Comparison of ENCODE assay signal across 18 cellular contexts in the genomic region with DNA sequence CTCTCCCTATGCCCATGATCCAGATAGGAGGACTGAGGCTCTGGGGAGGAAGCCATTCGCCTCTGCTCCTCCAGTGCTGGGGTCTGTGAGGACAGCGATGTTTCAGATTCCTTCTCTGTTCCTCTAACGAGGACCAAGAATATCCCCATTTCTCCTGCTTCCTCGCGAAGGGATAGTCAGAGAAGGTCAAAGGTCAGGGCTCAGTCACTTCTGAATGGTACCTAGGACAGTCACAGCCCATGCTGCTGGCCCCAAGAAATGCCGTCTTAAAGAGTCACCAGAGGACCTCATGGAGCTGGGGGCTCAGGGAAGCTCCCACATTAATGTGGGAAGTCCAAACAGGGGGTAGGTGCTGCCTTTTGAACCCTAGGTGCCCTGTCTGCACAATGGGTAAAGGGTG. TPM values are rescaled to one million over a fixed set of nuclear protein-coding genes. Genes with fewer than 3 reads are reported as not detected.
DNase-seq lines count a peak whose midpoint lies in the region; FAIRE-seq and TF ChIP-seq lines count a peak whose summit lies in the region.
"Had no signal": no experiment of that assay in that cellular context is flagged by ENCODE, and none has a peak within 500 bp of the region (broad histone marks: within the 10 kb centered on the region; RNA-seq: fewer than 3 reads in every experiment).

No MANE protein-coding gene starts in this region.

- H2BK15ac ChIP-seq in mesendoderm (replicated peaks; ENCODE audit: low read depth): no peak overlapping the region

- peak overlapping the region; percentile 83 for H3K27ac Mint-ChIP-seq in astrocyte (ENCODE audit: unreplicated experiment)
- H3K27ac Mint-ChIP-seq in activated naive CD4-positive, alpha-beta T cell treated with anti-CD3 and anti-CD28 coated beads, Interleukin-2, amount 10 ng/mL, durations not matched to agents 7 days and 5 days: no peak overlapping the region
- H3K27ac Mint-ChIP-seq: stimulated activated effector memory CD8-positive, alpha-beta T cell treated with anti-CD3 and anti-CD28 coated beads, Interleukin-12 subunit alpha, Interleukin-12 subunit beta, amount 100 ng/mL, for 72 hours had no signal

- H3K27ac ChIP-seq in ACC112 (ENCODE audit: low read depth, low read length) (peak overlapping the region; percentile 79; the same call in 1 of the 2 replicates), astrocyte (ENCODE audit: low read depth, low read length) (peak overlapping the region; percentile 85), layer of hippocampus (ENCODE audit: low read depth, low read length) (peak overlapping the region; percentile 69), mesendoderm (ENCODE audit: low read depth, low read length) (no peak overlapping the region)

- no peak for FAIRE-seq in astrocyte (lab: Jason Lieb, UNC)

- no peaks in the 10 kb centered on the region for H3K36me3 Mint-ChIP-seq in astrocyte (ENCODE audit: low read depth, unreplicated experiment)
- H3K36me3 Mint-ChIP-seq in activated naive CD4-positive, alpha-beta T cell treated with anti-CD3 and anti-CD28 coated beads, Interleukin-2, amount 10 ng/mL, durations not matched to agents 7 days and 5 days: no peaks in the 10 kb centered on the region
- H3K36me3 Mint-ChIP-seq: stimulated activated effector memory CD8-positive, alpha-beta T cell treated with anti-CD3 and anti-CD28 coated beads, Interleukin-12 subunit alpha, Interleukin-12 subunit beta, amount 100 ng/mL, for 72 hours had no signal

- H4K8ac ChIP-seq in mesendoderm (ENCODE audit: low read depth, low read length): no peak overlapping the region

- H2BK120ac ChIP-seq in mesendoderm (ENCODE audit: low read depth, low read length): no peak overlapping the region

- H3K36me3 ChIP-seq in ACC112 (ENCODE audit: insufficient read depth, low read length) (no peaks in the 10 kb centered on the region), astrocyte (ENCODE audit: insufficient read depth, low read length) (no peaks in the 10 kb centered on the region), skeletal muscle satellite cell (ENCODE audit: insufficient read depth, low read length) (no peaks in the 10 kb centered on the region), mesendoderm (ENCODE audit: control insufficient read depth, insufficient read depth, low read length) (no peaks in the 10 kb centered on the region)

- H3K27me3 Mint-ChIP-seq in astrocyte (ENCODE audit: low read depth, unreplicated experiment): peaks cover 10% of the 10 kb centered on the region
- peaks cover 24% of the 10 kb centered on the region for H3K27me3 Mint-ChIP-seq in activated naive CD4-positive, alpha-beta T cell treated with anti-CD3 and anti-CD28 coated beads, Interleukin-2, amount 10 ng/mL, durations not matched to agents 7 days and 5 days

- H4K5ac ChIP-seq in mesendoderm (ENCODE audit: low read length): no peak overlapping the region

- H2AFZ ChIP-seq in ACC112 (ENCODE audit: low read length, unreplicated experiment) (no peak overlapping the region), astrocyte (ENCODE audit: low read depth, low read length) (peak overlapping the region; percentile 14)

- H3K4me1 ChIP-seq in ACC112 (ENCODE audit: control insufficient read depth, insufficient read depth, low read length, unreplicated experiment): peaks cover 40% of the 10 kb centered on the region
- H3K4me1 ChIP-seq in astrocyte (ENCODE audit: insufficient read depth, low read length): peaks cover 61% of the 10 kb centered on the region
- peaks cover 31% of the 10 kb centered on the region for H3K4me1 ChIP-seq in skeletal muscle satellite cell (ENCODE audit: control insufficient read depth, insufficient read depth, low read length)
- peaks cover 6% of the 10 kb centered on the region for H3K4me1 ChIP-seq in mesendoderm (ENCODE audit: control insufficient read depth, low read depth, low read length)

- no peaks in the 10 kb centered on the region for H3K79me1 ChIP-seq in mesendoderm (ENCODE audit: low read length)

- CTCF ChIA-PET in activated naive CD4-positive, alpha-beta T cell treated with anti-CD3 and anti-CD28 coated beads, Interleukin-2, amount 10 ng/mL, durations not matched to agents 7 days and 5 days (lab: Charles Lee): interaction anchor here (2.1 to 5.8 kb wide), 2 partner anchors 12 to 21 kb away, joined by 9 to 51 read pairs; no protein-coding TSS in a partner anchor

- no peak overlapping the region for H3K23ac ChIP-seq in mesendoderm (ENCODE audit: low read length)

- peaks cover 3% of the 10 kb centered on the region for H3K9me3 Mint-ChIP-seq in astrocyte (ENCODE audit: unreplicated experiment)
- no peaks in the 10 kb centered on the region for H3K9me3 Mint-ChIP-seq in activated naive CD4-positive, alpha-beta T cell treated with anti-CD3 and anti-CD28 coated beads, Interleukin-2, amount 10 ng/mL, durations not matched to agents 7 days and 5 days
- H3K9me3 Mint-ChIP-seq: stimulated activated effector memory CD8-positive, alpha-beta T cell treated with anti-CD3 and anti-CD28 coated beads, Interleukin-12 subunit alpha, Interleukin-12 subunit beta, amount 100 ng/mL, for 72 hours had no signal

- no peak overlapping the region for H2AK5ac ChIP-seq in mesendoderm (ENCODE audit: low read length)

- H3K18ac ChIP-seq in mesendoderm (ENCODE audit: low read length): no peak overlapping the region

- no peak overlapping the region for H3K56ac ChIP-seq in mesendoderm (ENCODE audit: low read length)

- H3K4me3 ChIP-seq in ACC112 (ENCODE audit: low read depth, low read length): no peak overlapping the region
- H3K4me3 ChIP-seq in astrocyte (ENCODE audit: insufficient read depth, low read depth, low read length): peak overlapping the region; percentile 40
- no peak overlapping the region for H3K4me3 ChIP-seq in skeletal muscle satellite cell (ENCODE audit: low read length)
- H3K4me3 ChIP-seq in mesendoderm (ENCODE audit: low read length): no peak overlapping the region

- H2BK5ac ChIP-seq in mesendoderm (ENCODE audit: low read length): no peak overlapping the region

- H3K9me3 ChIP-seq in astrocyte (ENCODE audit: insufficient read depth, low read depth, low read length) (no peaks in the 10 kb centered on the region), skeletal muscle satellite cell (replicated peaks; ENCODE audit: low read length) (no peaks in the 10 kb centered on the region)

- WGBS in mesendoderm (ENCODE audit: extremely low coverage, insufficient coverage, low lambda C conversion rate): no CpG with 5 or more reads among the region's 6 CpGs

- H3K27me3 ChIP-seq in ACC112 (ENCODE audit: insufficient read depth, low read length) (no peaks in the 10 kb centered on the region), astrocyte (ENCODE audit: insufficient read depth, low read length) (peaks cover 10% of the 10 kb centered on the region), layer of hippocampus (ENCODE audit: control insufficient read depth, insufficient read depth, low read length) (no peaks in the 10 kb centered on the region), skeletal muscle satellite cell (ENCODE audit: control insufficient read depth, insufficient read depth, low read length) (peaks cover 13% of the 10 kb centered on the region), mesendoderm (ENCODE audit: insufficient read depth, low read length, poor library complexity) (no peaks in the 10 kb centered on the region)

- H4K20me1 ChIP-seq in astrocyte (ENCODE audit: insufficient read depth, low read length): no peaks in the 10 kb centered on the region

- no peak for TF ChIP-seq CTCF in astrocyte (IDR thresholded peaks at IDR 0.05; ENCODE audit: insufficient read depth, low read depth, low read length)

- peaks cover 38% of the 10 kb centered on the region for H3K4me1 Mint-ChIP-seq in astrocyte (ENCODE audit: low read depth, unreplicated experiment)
- H3K4me1 Mint-ChIP-seq in activated naive CD4-positive, alpha-beta T cell treated with anti-CD3 and anti-CD28 coated beads, Interleukin-2, amount 10 ng/mL, durations not matched to agents 7 days and 5 days: no peaks in the 10 kb centered on the region
- H3K4me1 Mint-ChIP-seq: stimulated activated effector memory CD8-positive, alpha-beta T cell treated with anti-CD3 and anti-CD28 coated beads, Interleukin-12 subunit alpha, Interleukin-12 subunit beta, amount 100 ng/mL, for 72 hours had no signal

- H3K4me3 Mint-ChIP-seq in astrocyte (ENCODE audit: unreplicated experiment): peak overlapping the region; percentile 86
- no peak overlapping the region for H3K4me3 Mint-ChIP-seq in activated naive CD4-positive, alpha-beta T cell treated with anti-CD3 and anti-CD28 coated beads, Interleukin-2, amount 10 ng/mL, durations not matched to agents 7 days and 5 days
- H3K4me3 Mint-ChIP-seq: stimulated activated effector memory CD8-positive, alpha-beta T cell treated with anti-CD3 and anti-CD28 coated beads, Interleukin-12 subunit alpha, Interleukin-12 subunit beta, amount 100 ng/mL, for 72 hours had no signal

- H3K79me2 ChIP-seq in ACC112 (ENCODE audit: control insufficient read depth, insufficient read depth, low read length, unreplicated experiment) (no peaks in the 10 kb centered on the region), astrocyte (ENCODE audit: insufficient read depth, low read length) (peaks cover 14% of the 10 kb centered on the region), mesendoderm (ENCODE audit: control insufficient read depth, insufficient read depth, low read length) (no peaks in the 10 kb centered on the region)

- DNase-seq in astrocyte (ENCODE audit: low read depth): no peak
- DNase-seq in activated naive CD4-positive, alpha-beta T cell treated with anti-CD3 and anti-CD28 coated beads, Interleukin-2, amount 10 ng/mL, durations not matched to agents 7 days and 5 days: no peak
- DNase-seq in mesendoderm: no peak
- DNase-seq in NCI-H345 (lab: John Stamatoyannopoulos, UW): no peak
- no peak for DNase-seq in NCI-H2029 treated with DMSO at 0.1 percent for 48 hours (lab: John Stamatoyannopoulos, UW)
- DNase-seq: activated CD4-positive, alpha-beta T cell treated with anti-CD3 and anti-CD28 coated beads for 48 hours; activated naive CD4-positive, alpha-beta T cell treated with Interleukin-2 at 50 U/mL for 16 hours; hippocampal formation; KBM-7; NCI-H1092; NCI-H526 treated with DMSO at 0.1 percent for 48 hours; posterior cingulate gyrus; stimulated activated CD4-positive, alpha-beta T cell treated with anti-CD3 and anti-CD28 coated beads, Interleukin-12 subunit alpha, Interleukin-12 subunit beta, amount 100 ng/mL, for 4 hours had no signal

- H3K9ac ChIP-seq in astrocyte (ENCODE audit: low read length) (peak overlapping the region; percentile 72), skeletal muscle satellite cell (ENCODE audit: low read depth, low read length) (no peak overlapping the region), mesendoderm (ENCODE audit: low read length) (no peak overlapping the region)

- H3K4me2 ChIP-seq in astrocyte (ENCODE audit: low read length) (peak overlapping the region; percentile 84), skeletal muscle satellite cell (ENCODE audit: low read length) (peak overlapping the region; percentile 35), mesendoderm (ENCODE audit: low read length) (no peak overlapping the region)

- H3K4ac ChIP-seq in mesendoderm (ENCODE audit: low read depth, low read length): no peak overlapping the region

RNA-seq across cellular contexts. Expression of a gene that starts 2.1 kb away (rescaled TPM):
- 26.0 and 37.1 TPM in 2 replicates for total RNA-seq in astrocyte
- total RNA-seq in skeletal muscle satellite cell (2012; rRNA removed): not detected in 2 replicates
- polyA plus RNA-seq in mesendoderm (2013, experiment 1 of 2): 0.03 TPM
- not detected for polyA plus RNA-seq in mesendoderm (2013, experiment 2 of 2)
- polyA plus RNA-seq: fibroblast of lung had no signal

RNA-seq across cellular contexts. Expression of a gene that starts 24.1 kb away (rescaled TPM):
- total RNA-seq in astrocyte: 2.1 and 3.1 TPM in 2 replicates
- 0.22 and 0.25 TPM in 2 replicates for total RNA-seq in skeletal muscle satellite cell (2012; rRNA removed)
- 0.14 TPM for polyA plus RNA-seq in mesendoderm (2013, experiment 1 of 2)
- polyA plus RNA-seq in mesendoderm (2013, experiment 2 of 2): 0.22 TPM
- polyA plus RNA-seq: fibroblast of lung had no signal

RNA-seq across cellular contexts. Expression of a gene that starts 27.0 kb away (rescaled TPM):
- total RNA-seq in astrocyte: 1.2 and 3.1 TPM in 2 replicates
- total RNA-seq in skeletal muscle satellite cell (2012; rRNA removed): not detected in 2 replicates
- 0.27 TPM for polyA plus RNA-seq in mesendoderm (2013, experiment 1 of 2)
- 0.15 TPM for polyA plus RNA-seq in mesendoderm (2013, experiment 2 of 2)
- total RNA-seq: fibroblast of lung had no signal

RNA-seq across cellular contexts. Expression of a gene that starts 27.1 kb away (rescaled TPM):
- total RNA-seq in astrocyte: 0.34 and 0.41 TPM in 2 replicates
- total RNA-seq in skeletal muscle satellite cell (2012; rRNA removed): not detected in 2 replicates
- not detected for polyA plus RNA-seq in mesendoderm (2013, experiment 1 of 2)
- 0.01 TPM for polyA plus RNA-seq in mesendoderm (2013, experiment 2 of 2)
- total RNA-seq: fibroblast of lung had no signal
